In the genomic region with DNA sequence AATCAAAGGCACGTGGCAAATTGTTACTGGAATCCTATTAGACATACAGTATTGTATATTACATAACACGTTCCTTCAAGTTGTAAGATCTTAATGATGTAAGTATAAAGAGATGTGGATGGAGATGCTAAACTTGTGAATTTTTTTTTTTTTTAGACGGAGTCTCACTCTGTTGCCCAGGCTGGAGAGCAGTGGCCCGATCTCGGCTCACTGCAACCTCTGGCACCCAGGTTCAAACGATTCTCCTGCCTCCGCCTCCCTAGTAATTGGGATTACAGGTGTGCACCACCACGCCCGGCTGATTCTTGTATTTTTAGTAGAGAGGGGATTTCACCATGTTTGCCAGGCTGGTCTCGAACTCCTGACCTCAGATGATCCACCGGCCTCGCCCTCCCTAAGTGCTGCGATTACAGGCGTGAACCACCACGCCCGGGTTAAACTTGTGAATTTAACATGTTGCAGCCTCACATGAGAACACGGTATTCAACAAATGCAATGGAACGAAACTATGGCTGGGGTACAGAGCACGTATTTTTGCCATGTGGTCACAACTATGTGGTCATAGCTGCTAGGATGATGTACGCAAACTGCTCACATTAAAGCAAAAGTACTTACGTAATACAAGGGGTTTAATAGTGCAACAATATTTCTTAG, we compare ENCODE assay signal across 8 cellular contexts. TPM values are rescaled to one million over a fixed set of nuclear protein-coding genes. Genes with fewer than 3 reads are reported as not detected.
DNase-seq lines count a peak whose midpoint lies in the region; ATAC-seq, FAIRE-seq and TF ChIP-seq lines count a peak whose summit lies in the region.

No MANE protein-coding gene starts in this region.

- peak overlapping the region; percentile 99 for H3K27ac Mint-ChIP-seq in CD8-positive, alpha-beta T cell
- H3K27ac Mint-ChIP-seq in activated CD4-positive, alpha-beta memory T cell treated with anti-CD3 and anti-CD28 coated beads for 36 hours: peak overlapping the region; percentile 100
- peak overlapping the region; percentile 100 for H3K27ac Mint-ChIP-seq in neural crest cell (ENCODE audit: unreplicated experiment)

- peak overlapping the region; percentile 91 for H3K4me3 Mint-ChIP-seq in CD8-positive, alpha-beta T cell
- H3K4me3 Mint-ChIP-seq in activated CD4-positive, alpha-beta memory T cell treated with anti-CD3 and anti-CD28 coated beads for 36 hours: peak overlapping the region; percentile 87
- peak overlapping the region; percentile 94 for H3K4me3 Mint-ChIP-seq in neural crest cell

- POLR2A ChIA-PET in CD8-positive, alpha-beta T cell (lab: Charles Lee): interaction anchor here (0.6 to 1.5 kb wide), 4 partner anchors 13 to 328 kb away, joined by 3 to 4 read pairs (median 3); partner anchors contain the start of gene DDX21
- POLR2A ChIA-PET in activated CD4-positive, alpha-beta memory T cell treated with anti-CD3 and anti-CD28 coated beads for 36 hours (lab: Charles Lee): interaction anchor here (0.5 to 1.3 kb wide), 7 partner anchors 23 to 214 kb away, joined by 3 to 5 read pairs (median 4); partner anchors contain the start of gene SRGN
- POLR2A ChIA-PET in endothelial cell of umbilical vein (lab: Charles Lee): no interaction called here

- no peaks in the 10 kb centered on the region for H3K27me3 Mint-ChIP-seq in CD8-positive, alpha-beta T cell (ENCODE audit: low read depth)
- no peaks in the 10 kb centered on the region for H3K27me3 Mint-ChIP-seq in activated CD4-positive, alpha-beta memory T cell treated with anti-CD3 and anti-CD28 coated beads for 36 hours
- no peaks in the 10 kb centered on the region for H3K27me3 Mint-ChIP-seq in neural crest cell (ENCODE audit: low read depth)

- CTCF ChIA-PET in CD8-positive, alpha-beta T cell (lab: Charles Lee): interaction anchor here (1.4 kb wide), 1 partner anchor 26 kb away, joined by 3 read pairs; no protein-coding TSS in a partner anchor
- CTCF ChIA-PET in activated CD4-positive, alpha-beta memory T cell treated with anti-CD3 and anti-CD28 coated beads for 36 hours (lab: Charles Lee): interaction anchor here (0.8 to 1.6 kb wide), 2 partner anchors 175 to 213 kb away, joined by 4 to 6 read pairs; no protein-coding TSS in a partner anchor
- CTCF ChIA-PET in endothelial cell of umbilical vein (lab: Charles Lee): no interaction called here

- ATAC-seq in CD8-positive, alpha-beta T cell: peak; percentile 73
- ATAC-seq in GM21381 (IDR thresholded peaks at IDR 0.05; ENCODE audit: unreplicated experiment): peak; percentile 10

- BruUV-seq in endothelial cell of umbilical vein (replicated peaks; lab: Mats Ljungman, UMichigan): TSS peak; percentile 95

- peaks cover 24% of the 10 kb centered on the region for H3K4me1 ChIP-seq in CD8-positive, alpha-beta T cell (ENCODE audit: insufficient read depth, low read length)
- peaks cover 7% of the 10 kb centered on the region for H3K4me1 ChIP-seq in HUES48 (ENCODE audit: control insufficient read depth, insufficient read depth, low read length)
- H3K4me1 ChIP-seq in endothelial cell of umbilical vein (ENCODE audit: control insufficient read depth, extremely low read depth, insufficient read depth, low read length): peaks cover 17% of the 10 kb centered on the region

- H4K20me1 ChIP-seq in endothelial cell of umbilical vein (replicated peaks; ENCODE audit: control insufficient read depth, extremely low read depth, insufficient read depth, low read length): no peaks in the 10 kb centered on the region

- H3K36me3 Mint-ChIP-seq in CD8-positive, alpha-beta T cell: peaks cover 25% of the 10 kb centered on the region
- H3K36me3 Mint-ChIP-seq in activated CD4-positive, alpha-beta memory T cell treated with anti-CD3 and anti-CD28 coated beads for 36 hours: peaks cover 4% of the 10 kb centered on the region
- H3K36me3 Mint-ChIP-seq in neural crest cell (ENCODE audit: low read depth): no peaks in the 10 kb centered on the region

- peaks cover 33% of the 10 kb centered on the region for H3K79me2 ChIP-seq in endothelial cell of umbilical vein (ENCODE audit: control insufficient read depth, insufficient read depth, low read length)

- no peaks in the 10 kb centered on the region for H3K9me3 ChIP-seq in CD8-positive, alpha-beta T cell (ENCODE audit: low read length)
- H3K9me3 ChIP-seq in HUES48 (ENCODE audit: control insufficient read depth, insufficient read depth, low read length) (no peaks in the 10 kb centered on the region), endothelial cell of umbilical vein (replicated peaks; ENCODE audit: control insufficient read depth, insufficient read depth, low read length) (no peaks in the 10 kb centered on the region)

- H3K27me3 ChIP-seq in CD8-positive, alpha-beta T cell (ENCODE audit: insufficient read depth, low read length): no peaks in the 10 kb centered on the region
- no peaks in the 10 kb centered on the region for H3K27me3 ChIP-seq in HUES48 (ENCODE audit: control insufficient read depth, insufficient read depth, low read length)
- H3K27me3 ChIP-seq in endothelial cell of umbilical vein (ENCODE audit: control insufficient read depth in 2 of 2, insufficient read depth in 2 of 2, low read length in 2 of 2): no peaks in the 10 kb centered on the region

- H2AFZ ChIP-seq in endothelial cell of umbilical vein (ENCODE audit: low read depth, low read length): peak overlapping the region; percentile 65

- intact Hi-C loops in CD8-positive, alpha-beta T cell (cut with DNase I, micrococcal nuclease): loop anchor here (1.0 to 10.0 kb wide), 5 partner anchors 55 to 454 kb away; partner anchors contain the start of genes CCAR1 (in 1 of the 2), DDX50 (in 1 of the 2) and VPS26A (in 1 of the 2)
- intact Hi-C loops in activated CD4-positive, alpha-beta memory T cell treated with anti-CD3 and anti-CD28 coated beads for 36 hours (cut with micrococcal nuclease): loop anchor here (1.0 kb wide), 4 partner anchors 43 to 222 kb away; no protein-coding TSS in a partner anchor
- intact Hi-C loops in endothelial cell of umbilical vein (cut with micrococcal nuclease): loop anchor here (1.0 kb wide), 1 partner anchor 190 kb away; no protein-coding TSS in a partner anchor

- DNase-seq in CD8-positive, alpha-beta T cell: peak; percentile 3 to 84 (median 47)
- DNase-seq in activated CD4-positive, alpha-beta memory T cell treated with anti-CD3 and anti-CD28 coated beads for 36 hours: peak; percentile 36
- DNase-seq in endothelial cell of umbilical vein (ENCODE audit: low read depth, low spot score) (no peak), neural crest cell (ENCODE audit: low read depth, low spot score) (no peak), foreskin melanocyte (no peak), COR-L47 (lab: John Stamatoyannopoulos, UW) (no peak)

- peaks cover 35% of the 10 kb centered on the region for H3K4me1 Mint-ChIP-seq in CD8-positive, alpha-beta T cell (ENCODE audit: low read depth)
- H3K4me1 Mint-ChIP-seq in activated CD4-positive, alpha-beta memory T cell treated with anti-CD3 and anti-CD28 coated beads for 36 hours (ENCODE audit: low read depth): peaks cover 39% of the 10 kb centered on the region
- peaks cover 22% of the 10 kb centered on the region for H3K4me1 Mint-ChIP-seq in neural crest cell

- peak overlapping the region; percentile 98 for H3K27ac ChIP-seq in CD8-positive, alpha-beta T cell (ENCODE audit: low read depth, low read length)
- H3K27ac ChIP-seq in HUES48 (ENCODE audit: low read depth, low read length): peak overlapping the region; percentile 98
- peak overlapping the region; percentile 94 for H3K27ac ChIP-seq in endothelial cell of umbilical vein (ENCODE audit: insufficient read depth, low read depth, low read length)

- H3K36me3 ChIP-seq in CD8-positive, alpha-beta T cell (ENCODE audit: insufficient read depth, low read length): peaks cover 8% of the 10 kb centered on the region
- H3K36me3 ChIP-seq in HUES48 (ENCODE audit: control insufficient read depth, insufficient read depth, low read length): peaks cover 14% of the 10 kb centered on the region
- H3K36me3 ChIP-seq in endothelial cell of umbilical vein (ENCODE audit: control insufficient read depth in 2 of 2, extremely low read depth in 1 of 2, insufficient read depth in 2 of 2, low read length in 2 of 2): peaks cover 0 to 6% of the 10 kb centered on the region in 2 experiments

- H3K4me2 ChIP-seq in endothelial cell of umbilical vein (ENCODE audit: insufficient read depth, low read length): peak overlapping the region; percentile 93

- TF ChIP-seq POLR2A in endothelial cell of umbilical vein (IDR thresholded peaks at IDR 0.05; ENCODE audit: low read depth, low read length): no peak

- FAIRE-seq in endothelial cell of umbilical vein (lab: Jason Lieb, UNC): no peak

- H3K4me3 ChIP-seq in CD8-positive, alpha-beta T cell (ENCODE audit: low read depth, low read length): peak overlapping the region; percentile 88
- H3K4me3 ChIP-seq in HUES48 (ENCODE audit: low read depth, low read length): peak overlapping the region; percentile 95
- H3K4me3 ChIP-seq in endothelial cell of umbilical vein (replicated peaks in 1 of 3; ENCODE audit: insufficient read depth in 1 of 3, low read depth in 1 of 3, low read length in 3 of 3): peak overlapping the region; percentile 27 to 96 (median 61)

- no peaks in the 10 kb centered on the region for H3K9me3 Mint-ChIP-seq in CD8-positive, alpha-beta T cell
- H3K9me3 Mint-ChIP-seq in activated CD4-positive, alpha-beta memory T cell treated with anti-CD3 and anti-CD28 coated beads for 36 hours: no peaks in the 10 kb centered on the region
- H3K9me3 Mint-ChIP-seq in neural crest cell: no peaks in the 10 kb centered on the region

- dilution Hi-C loops in endothelial cell of umbilical vein (cut with MboI; ENCODE audit: extremely low pct_ligation_motif_present, low sequenced_read_pairs): no loop called here

- no peak for TF ChIP-seq CTCF in CD8-positive, alpha-beta T cell (IDR thresholded peaks at IDR 0.05)
- no peak for TF ChIP-seq CTCF in endothelial cell of umbilical vein (IDR thresholded peaks at IDR 0.05; ENCODE audit: extremely low read depth in 1 of 2, insufficient read depth in 1 of 2, low read depth in 1 of 2, low read length in 2 of 2)
- no peak for TF ChIP-seq CTCF in neural crest cell (conservative IDR thresholded peaks at IDR 0.05)

- no peaks in the 10 kb centered on the region for H3K9me1 ChIP-seq in endothelial cell of umbilical vein (replicated peaks; ENCODE audit: control insufficient read depth, extremely low read depth, insufficient read depth, low read length)

- H3K9ac ChIP-seq in HUES48 (ENCODE audit: low read depth, low read length): peak overlapping the region; percentile 97
- H3K9ac ChIP-seq in endothelial cell of umbilical vein (replicated peaks; ENCODE audit: extremely low read depth, insufficient read depth, low read length): peak overlapping the region; percentile 98

RNA-seq across cellular contexts. Expression of gene SUPV3L1, which starts 0.8 kb away (rescaled TPM):
- 10 to 100 TPM; 89.3 to 99.6 TPM for total RNA-seq in CD8-positive, alpha-beta T cell
- total RNA-seq in activated CD4-positive, alpha-beta memory T cell treated with anti-CD3 and anti-CD28 coated beads for 36 hours: 10 to 100 TPM; 45.0 to 47.6 TPM
- total RNA-seq in endothelial cell of umbilical vein (30.0 and 30.4 TPM in 2 replicates), neural crest cell (35.6 and 39.4 TPM in 2 replicates)
- 18.6 and 21.8 TPM in 2 replicates for polyA plus RNA-seq in endothelial cell of umbilical vein
- polyA plus RNA-seq in endothelial cell of umbilical vein (2011; cell fraction: cytosol; rRNA removed): 20.9 and 24.1 TPM in 2 replicates
- 47.8 and 71.1 TPM in 2 replicates for polyA plus RNA-seq in endothelial cell of umbilical vein (2011; cell fraction: nucleus; rRNA removed)
- 25.6 TPM in 2 replicates for polyA plus RNA-seq in endothelial cell of umbilical vein (2012)
- 16.9 and 31.4 TPM in 2 replicates for polyA minus RNA-seq in endothelial cell of umbilical vein
- polyA minus RNA-seq in endothelial cell of umbilical vein (2011; cell fraction: cytosol; rRNA and poly(A)+ RNA removed): 53.9 TPM
- 26.0 and 30.1 TPM in 2 replicates for polyA minus RNA-seq in endothelial cell of umbilical vein (2011; cell fraction: nucleus; rRNA and poly(A)+ RNA removed)

RNA-seq across cellular contexts. Expression of gene HKDC1, which starts 40.9 kb away (rescaled TPM):
- total RNA-seq in CD8-positive, alpha-beta T cell: under 1 TPM; 0.39 to 0.76 TPM
- total RNA-seq in activated CD4-positive, alpha-beta memory T cell treated with anti-CD3 and anti-CD28 coated beads for 36 hours: 1 to 10 TPM in 1 of 2 experiments, under 1 TPM in 1; 0.67 to 1.1 TPM
- total RNA-seq in endothelial cell of umbilical vein: 0.18 TPM in 1 of 2 replicates, not detected in the other
- polyA plus RNA-seq in endothelial cell of umbilical vein: not detected in 2 replicates
- not detected in 2 replicates for polyA plus RNA-seq in endothelial cell of umbilical vein (2011; cell fraction: cytosol; rRNA removed)
- 0.11 TPM in 1 of 2 replicates, not detected in the other for polyA plus RNA-seq in endothelial cell of umbilical vein (2011; cell fraction: nucleus; rRNA removed)
- 0.12 and 0.21 TPM in 2 replicates for polyA plus RNA-seq in endothelial cell of umbilical vein (2012)
- not detected in 2 replicates for polyA minus RNA-seq in endothelial cell of umbilical vein
- 0.92 TPM for polyA minus RNA-seq in endothelial cell of umbilical vein (2011; cell fraction: cytosol; rRNA and poly(A)+ RNA removed)
- polyA minus RNA-seq in endothelial cell of umbilical vein (2011; cell fraction: nucleus; rRNA and poly(A)+ RNA removed): not detected in 2 replicates
- total RNA-seq in neural crest cell: not detected in 2 replicates

RNA-seq across cellular contexts. Expression of gene VPS26A, which starts 55.2 kb away (rescaled TPM):
- total RNA-seq in CD8-positive, alpha-beta T cell: 10 to 100 TPM; 48.6 to 50.3 TPM
- 10 to 100 TPM; 44.6 to 51.4 TPM for total RNA-seq in activated CD4-positive, alpha-beta memory T cell treated with anti-CD3 and anti-CD28 coated beads for 36 hours
- total RNA-seq in endothelial cell of umbilical vein (55.8 and 60.3 TPM in 2 replicates), neural crest cell (62.2 and 63.2 TPM in 2 replicates)
- polyA plus RNA-seq in endothelial cell of umbilical vein: 8.7 and 11.7 TPM in 2 replicates
- polyA plus RNA-seq in endothelial cell of umbilical vein (2011; cell fraction: cytosol; rRNA removed): 16.3 and 16.7 TPM in 2 replicates
- 9.4 and 12.2 TPM in 2 replicates for polyA plus RNA-seq in endothelial cell of umbilical vein (2011; cell fraction: nucleus; rRNA removed)
- polyA plus RNA-seq in endothelial cell of umbilical vein (2012): 54.6 and 75.6 TPM in 2 replicates
- polyA minus RNA-seq in endothelial cell of umbilical vein: 6.1 TPM in 2 replicates
- polyA minus RNA-seq in endothelial cell of umbilical vein (2011; cell fraction: cytosol; rRNA and poly(A)+ RNA removed): 12.9 TPM
- polyA minus RNA-seq in endothelial cell of umbilical vein (2011; cell fraction: nucleus; rRNA and poly(A)+ RNA removed): 5.5 and 5.8 TPM in 2 replicates

Comparison
In these comparisons a context has a peak if more than half of its experiments do, and no peak if none do; other contexts are left out.
1. DNase-seq: peak in CD8-positive, alpha-beta T cell (7 of 7) and activated CD4-positive, alpha-beta memory T cell treated with anti-CD3 and anti-CD28 coated beads for 36 hours (single experiment); none in endothelial cell of umbilical vein (single experiment), neural crest cell (single experiment), foreskin melanocyte (single experiment) and COR-L47 (single experiment).
2. Peak in every context shown above with its lines, with median percentiles within 50 percentile points of each other: H3K27ac ChIP-seq, H3K4me3 ChIP-seq, H3K27ac Mint-ChIP-seq and H3K4me3 Mint-ChIP-seq.